19 cellular contexts compared by ENCODE assay signal in genomic region chr11:63791495-63792167, GRCh38.
"Had no signal": no experiment of that assay in that cellular context is flagged by ENCODE, and none has a peak within 500 bp of the region (broad histone marks: within the 10 kb centered on the region; RNA-seq: fewer than 3 reads in every experiment).

No MANE protein-coding gene starts in this region.

- H3K4me1 Mint-ChIP-seq: immature natural killer cell had no signal

- H3K27ac Mint-ChIP-seq: activated naive CD4-positive, alpha-beta T cell treated with anti-CD3 and anti-CD28 coated beads for 36 hours; immature natural killer cell had no signal

- H3K4me3 ChIP-seq: body of pancreas, colonic mucosa, gastrocnemius medialis, heart left ventricle, tibial artery, uterus had no signal

- H3K36me3 ChIP-seq: colonic mucosa, gastrocnemius medialis, heart left ventricle, tibial artery, uterus had no signal

- H3K4me1 ChIP-seq: body of pancreas, colonic mucosa, gastrocnemius medialis, heart left ventricle, tibial artery, uterus had no signal

- H3K27ac ChIP-seq: body of pancreas, colonic mucosa, gastrocnemius medialis, heart left ventricle, tibial artery, uterus, VCaP had no signal

- H3K9me3 ChIP-seq: body of pancreas, colonic mucosa, uterus had no signal

- ATAC-seq: activated T-cell treated with anti-CD3 and anti-CD28 coated beads, Interleukin-2, amount 50 U/mL, for 4 hours; body of pancreas; gastrocnemius medialis; heart left ventricle; left ventricle myocardium superior; stimulated activated naive CD8-positive, alpha-beta T cell treated with anti-CD3 and anti-CD28 coated beads, Interleukin-15, Interleukin-2, amounts not matched to agents 100 U/mL and 50 U/mL, for 24 hours had no signal

- H3K4me3 Mint-ChIP-seq: activated naive CD4-positive, alpha-beta T cell treated with anti-CD3 and anti-CD28 coated beads for 36 hours; activated T-cell treated with anti-CD3 and anti-CD28 coated beads, Interleukin-2, amount 50 U/mL, for 4 hours; immature natural killer cell had no signal

- DNase-seq: activated CD4-positive, alpha-beta T cell treated with anti-CD3 and anti-CD28 coated beads, Interleukin-2, amount 50 U/mL, for 1 hour; activated CD4-positive, CD25-positive, alpha-beta regulatory T cell treated with anti-CD3 and anti-CD28 coated beads, Interleukin-2, amount 50 U/mL, for 72 hours; activated CD8-positive, alpha-beta memory T cell treated with anti-CD3 and anti-CD28 coated beads, Interleukin-2, amount 50 U/mL, for 4 hours; activated naive CD4-positive, alpha-beta T cell treated with anti-CD3 and anti-CD28 coated beads for 36 hours; activated T-cell treated with anti-CD3 and anti-CD28 coated beads, Interleukin-2, amount 50 U/mL, for 4 hours; body of pancreas; caudate nucleus; colonic mucosa; gastrocnemius medialis; heart left ventricle; immature natural killer cell; left ventricle myocardium superior; retina; stimulated activated CD4-positive, alpha-beta T cell treated with anti-CD3 and anti-CD28 coated beads, Interleukin-2, amount 100 ng/mL, for 24 hours; stimulated activated naive CD8-positive, alpha-beta T cell treated with anti-CD3 and anti-CD28 coated beads, Interleukin-15, Interleukin-2, amounts not matched to agents 100 U/mL and 50 U/mL, for 24 hours; substantia nigra; tibial artery; uterus had no signal

- H3K27me3 ChIP-seq: body of pancreas, colonic mucosa, gastrocnemius medialis, heart left ventricle, tibial artery, uterus had no signal
